Comparison of ENCODE assay signal across 1 cellular context in the genomic region with DNA sequence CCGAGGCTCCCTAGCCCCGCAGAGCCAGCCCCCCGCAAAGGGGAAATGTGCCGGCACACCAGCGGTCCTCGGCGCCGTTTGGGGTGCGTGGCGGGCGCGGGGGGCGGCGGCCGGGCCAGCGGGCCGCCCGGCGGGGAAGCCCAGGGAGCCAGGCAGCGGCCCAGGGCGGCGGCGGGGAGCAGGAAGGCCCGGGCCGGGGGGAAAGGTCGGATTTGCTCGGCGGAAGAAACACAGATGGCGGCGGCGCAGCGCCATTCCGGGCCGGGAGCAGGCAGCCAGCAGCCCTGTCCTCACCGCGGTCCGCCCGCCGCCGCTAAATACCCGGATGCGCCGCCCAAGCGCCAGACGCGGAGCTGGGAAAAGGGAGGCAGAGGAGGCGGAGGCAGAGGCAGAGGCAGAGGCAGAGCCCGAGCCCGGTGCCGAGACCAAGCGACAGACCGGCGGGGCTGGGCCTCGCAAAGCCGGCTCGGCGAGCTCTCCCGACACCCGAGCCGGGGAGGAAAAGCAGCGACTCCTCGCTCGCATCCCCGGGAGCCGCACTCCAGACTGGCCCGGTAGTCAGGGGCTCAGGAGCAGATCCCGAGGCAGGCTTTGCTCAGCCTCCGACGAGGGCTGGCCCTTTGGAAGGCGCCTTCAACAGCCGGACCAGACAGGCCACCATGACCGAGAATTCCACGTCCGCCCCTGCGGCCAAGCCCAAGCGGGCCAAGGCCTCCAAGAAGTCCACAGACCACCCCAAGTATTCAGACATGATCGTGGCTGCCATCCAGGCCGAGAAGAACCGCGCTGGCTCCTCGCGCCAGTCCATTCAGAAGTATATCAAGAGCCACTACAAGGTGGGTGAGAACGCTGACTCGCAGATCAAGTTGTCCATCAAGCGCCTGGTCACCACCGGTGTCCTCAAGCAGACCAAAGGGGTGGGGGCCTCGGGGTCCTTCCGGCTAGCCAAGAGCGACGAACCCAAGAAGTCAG.
A peak's percentile ranks its signal among the peaks of the same experiment; 100 is the strongest.
TF ChIP-seq lines count a peak whose summit lies in the region.

No MANE protein-coding gene starts in this region.

TF ChIP-seq in HepG2, 621 proteins besides CTCF, POLR2A, EP300 and RAD21 (continued from another document and continues in another):
- TF ChIP-seq, protein P1, sequence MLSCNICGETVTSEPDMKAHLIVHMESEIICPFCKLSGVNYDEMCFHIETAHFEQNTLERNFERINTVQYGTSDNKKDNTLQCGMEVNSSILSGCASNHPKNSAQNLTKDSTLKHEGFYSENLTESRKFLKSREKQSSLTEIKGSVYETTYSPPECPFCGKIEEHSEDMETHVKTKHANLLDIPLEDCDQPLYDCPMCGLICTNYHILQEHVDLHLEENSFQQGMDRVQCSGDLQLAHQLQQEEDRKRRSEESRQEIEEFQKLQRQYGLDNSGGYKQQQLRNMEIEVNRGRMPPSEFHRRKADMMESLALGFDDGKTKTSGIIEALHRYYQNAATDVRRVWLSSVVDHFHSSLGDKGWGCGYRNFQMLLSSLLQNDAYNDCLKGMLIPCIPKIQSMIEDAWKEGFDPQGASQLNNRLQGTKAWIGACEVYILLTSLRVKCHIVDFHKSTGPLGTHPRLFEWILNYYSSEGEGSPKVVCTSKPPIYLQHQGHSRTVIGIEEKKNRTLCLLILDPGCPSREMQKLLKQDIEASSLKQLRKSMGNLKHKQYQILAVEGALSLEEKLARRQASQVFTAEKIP (CRISPR knock-in tag; IDR thresholded peaks at IDR 0.05; ENCODE audit: borderline replicate concordance), result no peak
- TF ChIP-seq, protein P2, sequence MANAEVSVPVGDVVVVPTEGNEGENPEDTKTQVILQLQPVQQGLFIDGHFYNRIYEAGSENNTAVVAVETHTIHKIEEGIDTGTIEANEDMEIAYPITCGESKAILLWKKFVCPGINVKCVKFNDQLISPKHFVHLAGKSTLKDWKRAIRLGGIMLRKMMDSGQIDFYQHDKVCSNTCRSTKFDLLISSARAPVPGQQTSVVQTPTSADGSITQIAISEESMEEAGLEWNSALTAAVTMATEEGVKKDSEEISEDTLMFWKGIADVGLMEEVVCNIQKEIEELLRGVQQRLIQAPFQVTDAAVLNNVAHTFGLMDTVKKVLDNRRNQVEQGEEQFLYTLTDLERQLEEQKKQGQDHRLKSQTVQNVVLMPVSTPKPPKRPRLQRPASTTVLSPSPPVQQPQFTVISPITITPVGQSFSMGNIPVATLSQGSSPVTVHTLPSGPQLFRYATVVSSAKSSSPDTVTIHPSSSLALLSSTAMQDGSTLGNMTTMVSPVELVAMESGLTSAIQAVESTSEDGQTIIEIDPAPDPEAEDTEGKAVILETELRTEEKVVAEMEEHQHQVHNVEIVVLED (CRISPR knock-in tag; IDR thresholded peaks at IDR 0.05; ENCODE audit: borderline replicate concordance), result peak; percentile 54
- no peak for TF ChIP-seq PHB2 (IDR thresholded peaks at IDR 0.05; ENCODE audit: partially characterized antibody)
- no peak; the same call in 1 of the 2 replicates for TF ChIP-seq ZNF543 (CRISPR knock-in tag; IDR thresholded peaks at IDR 0.05)
- peak; percentile 43 for TF ChIP-seq SKI (IDR thresholded peaks at IDR 0.05; ENCODE audit: partially characterized antibody)
- 0 out of 2 replicates have a peak, but pooled peaks have one; percentile 26 for TF ChIP-seq MXD4 (CRISPR knock-in tag; IDR thresholded peaks at IDR 0.05)
- TF ChIP-seq BCL6 (CRISPR knock-in tag; IDR thresholded peaks at IDR 0.05), result peak; percentile 49; the same call in 1 of the 2 replicates
- TF ChIP-seq PAX8 (CRISPR knock-in tag; IDR thresholded peaks at IDR 0.05; ENCODE audit: borderline replicate concordance), result no peak
- TF ChIP-seq PHF5A (CRISPR knock-in tag; IDR thresholded peaks at IDR 0.05; ENCODE audit: low read depth, unreplicated experiment), result peak; percentile 41
- TF ChIP-seq, protein P3, sequence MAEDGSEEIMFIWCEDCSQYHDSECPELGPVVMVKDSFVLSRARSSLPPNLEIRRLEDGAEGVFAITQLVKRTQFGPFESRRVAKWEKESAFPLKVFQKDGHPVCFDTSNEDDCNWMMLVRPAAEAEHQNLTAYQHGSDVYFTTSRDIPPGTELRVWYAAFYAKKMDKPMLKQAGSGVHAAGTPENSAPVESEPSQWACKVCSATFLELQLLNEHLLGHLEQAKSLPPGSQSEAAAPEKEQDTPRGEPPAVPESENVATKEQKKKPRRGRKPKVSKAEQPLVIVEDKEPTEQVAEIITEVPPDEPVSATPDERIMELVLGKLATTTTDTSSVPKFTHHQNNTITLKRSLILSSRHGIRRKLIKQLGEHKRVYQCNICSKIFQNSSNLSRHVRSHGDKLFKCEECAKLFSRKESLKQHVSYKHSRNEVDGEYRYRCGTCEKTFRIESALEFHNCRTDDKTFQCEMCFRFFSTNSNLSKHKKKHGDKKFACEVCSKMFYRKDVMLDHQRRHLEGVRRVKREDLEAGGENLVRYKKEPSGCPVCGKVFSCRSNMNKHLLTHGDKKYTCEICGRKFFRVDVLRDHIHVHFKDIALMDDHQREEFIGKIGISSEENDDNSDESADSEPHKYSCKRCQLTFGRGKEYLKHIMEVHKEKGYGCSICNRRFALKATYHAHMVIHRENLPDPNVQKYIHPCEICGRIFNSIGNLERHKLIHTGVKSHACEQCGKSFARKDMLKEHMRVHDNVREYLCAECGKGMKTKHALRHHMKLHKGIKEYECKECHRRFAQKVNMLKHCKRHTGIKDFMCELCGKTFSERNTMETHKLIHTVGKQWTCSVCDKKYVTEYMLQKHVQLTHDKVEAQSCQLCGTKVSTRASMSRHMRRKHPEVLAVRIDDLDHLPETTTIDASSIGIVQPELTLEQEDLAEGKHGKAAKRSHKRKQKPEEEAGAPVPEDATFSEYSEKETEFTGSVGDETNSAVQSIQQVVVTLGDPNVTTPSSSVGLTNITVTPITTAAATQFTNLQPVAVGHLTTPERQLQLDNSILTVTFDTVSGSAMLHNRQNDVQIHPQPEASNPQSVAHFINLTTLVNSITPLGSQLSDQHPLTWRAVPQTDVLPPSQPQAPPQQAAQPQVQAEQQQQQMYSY (CRISPR knock-in tag; IDR thresholded peaks at IDR 0.05), result peak; percentile 28; the same call in 1 of the 2 replicates
- no peak for TF ChIP-seq CHD4 (IDR thresholded peaks at IDR 0.05; ENCODE audit: borderline replicate concordance, low read length)
- TF ChIP-seq, protein P4, sequence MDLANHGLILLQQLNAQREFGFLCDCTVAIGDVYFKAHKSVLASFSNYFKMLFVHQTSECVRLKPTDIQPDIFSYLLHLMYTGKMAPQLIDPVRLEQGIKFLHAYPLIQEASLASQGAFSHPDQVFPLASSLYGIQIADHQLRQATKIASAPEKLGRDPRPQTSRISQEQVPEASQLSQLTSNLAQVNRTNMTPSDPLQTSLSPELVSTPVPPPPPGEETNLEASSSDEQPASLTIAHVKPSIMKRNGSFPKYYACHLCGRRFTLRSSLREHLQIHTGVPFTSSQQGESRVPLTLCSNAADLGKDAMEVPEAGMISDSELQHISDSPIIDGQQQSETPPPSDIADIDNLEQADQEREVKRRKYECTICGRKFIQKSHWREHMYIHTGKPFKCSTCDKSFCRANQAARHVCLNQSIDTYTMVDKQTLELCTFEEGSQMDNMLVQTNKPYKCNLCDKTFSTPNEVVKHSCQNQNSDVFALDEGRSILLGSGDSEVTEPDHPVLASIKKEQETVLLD (CRISPR knock-in tag; IDR thresholded peaks at IDR 0.05; ENCODE audit: low read depth), result 0 out of 2 replicates have a peak, but pooled peaks have one; percentile 10
- peak; percentile 32 for TF ChIP-seq HNF4A (CRISPR knock-in tag; IDR thresholded peaks at IDR 0.05)
- TF ChIP-seq TSC22D2 (CRISPR knock-in tag; IDR thresholded peaks at IDR 0.05; ENCODE audit: borderline replicate concordance), result no peak
- TF ChIP-seq, protein P5, sequence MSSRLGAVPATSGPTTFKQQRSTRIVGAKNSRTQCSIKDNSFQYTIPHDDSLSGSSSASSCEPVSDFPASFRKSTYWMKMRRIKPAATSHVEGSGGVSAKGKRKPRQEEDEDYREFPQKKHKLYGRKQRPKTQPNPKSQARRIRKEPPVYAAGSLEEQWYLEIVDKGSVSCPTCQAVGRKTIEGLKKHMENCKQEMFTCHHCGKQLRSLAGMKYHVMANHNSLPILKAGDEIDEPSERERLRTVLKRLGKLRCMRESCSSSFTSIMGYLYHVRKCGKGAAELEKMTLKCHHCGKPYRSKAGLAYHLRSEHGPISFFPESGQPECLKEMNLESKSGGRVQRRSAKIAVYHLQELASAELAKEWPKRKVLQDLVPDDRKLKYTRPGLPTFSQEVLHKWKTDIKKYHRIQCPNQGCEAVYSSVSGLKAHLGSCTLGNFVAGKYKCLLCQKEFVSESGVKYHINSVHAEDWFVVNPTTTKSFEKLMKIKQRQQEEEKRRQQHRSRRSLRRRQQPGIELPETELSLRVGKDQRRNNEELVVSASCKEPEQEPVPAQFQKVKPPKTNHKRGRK (CRISPR knock-in tag; IDR thresholded peaks at IDR 0.05), result no peak
- TF ChIP-seq ZNF75D (CRISPR knock-in tag; IDR thresholded peaks at IDR 0.05; ENCODE audit: borderline replicate concordance), result no peak
- TF ChIP-seq ZEB1 (IDR thresholded peaks at IDR 0.05; ENCODE audit: insufficient replicate concordance, low read depth), result no peak
- TF ChIP-seq TGIF2 (CRISPR knock-in tag; IDR thresholded peaks at IDR 0.05), result peak; percentile 70; the same call in 1 of the 2 replicates
- no peak; the same call in 1 of the 2 replicates for TF ChIP-seq PAF1 (CRISPR knock-in tag; IDR thresholded peaks at IDR 0.05)
- TF ChIP-seq CBX2 (IDR thresholded peaks at IDR 0.05; ENCODE audit: low read depth, low read length), result no peak
- TF ChIP-seq CBX2 (CRISPR knock-in tag; IDR thresholded peaks at IDR 0.05; ENCODE audit: low read depth), result no peak
- 0 out of 2 replicates have a peak, but pooled peaks have one; percentile 4 for TF ChIP-seq SIX1 (CRISPR knock-in tag; IDR thresholded peaks at IDR 0.05; ENCODE audit: borderline replicate concordance)
- peak; percentile 73; the same call in 1 of the 2 replicates for TF ChIP-seq KLF12 (CRISPR knock-in tag; IDR thresholded peaks at IDR 0.05; ENCODE audit: borderline replicate concordance)
- TF ChIP-seq, protein P6, sequence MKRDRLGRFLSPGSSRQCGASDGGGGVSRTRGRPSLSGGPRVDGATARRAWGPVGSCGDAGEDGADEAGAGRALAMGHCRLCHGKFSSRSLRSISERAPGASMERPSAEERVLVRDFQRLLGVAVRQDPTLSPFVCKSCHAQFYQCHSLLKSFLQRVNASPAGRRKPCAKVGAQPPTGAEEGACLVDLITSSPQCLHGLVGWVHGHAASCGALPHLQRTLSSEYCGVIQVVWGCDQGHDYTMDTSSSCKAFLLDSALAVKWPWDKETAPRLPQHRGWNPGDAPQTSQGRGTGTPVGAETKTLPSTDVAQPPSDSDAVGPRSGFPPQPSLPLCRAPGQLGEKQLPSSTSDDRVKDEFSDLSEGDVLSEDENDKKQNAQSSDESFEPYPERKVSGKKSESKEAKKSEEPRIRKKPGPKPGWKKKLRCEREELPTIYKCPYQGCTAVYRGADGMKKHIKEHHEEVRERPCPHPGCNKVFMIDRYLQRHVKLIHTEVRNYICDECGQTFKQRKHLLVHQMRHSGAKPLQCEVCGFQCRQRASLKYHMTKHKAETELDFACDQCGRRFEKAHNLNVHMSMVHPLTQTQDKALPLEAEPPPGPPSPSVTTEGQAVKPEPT (CRISPR knock-in tag; IDR thresholded peaks at IDR 0.05; ENCODE audit: low read depth), result no peak
- TF ChIP-seq, protein P7, sequence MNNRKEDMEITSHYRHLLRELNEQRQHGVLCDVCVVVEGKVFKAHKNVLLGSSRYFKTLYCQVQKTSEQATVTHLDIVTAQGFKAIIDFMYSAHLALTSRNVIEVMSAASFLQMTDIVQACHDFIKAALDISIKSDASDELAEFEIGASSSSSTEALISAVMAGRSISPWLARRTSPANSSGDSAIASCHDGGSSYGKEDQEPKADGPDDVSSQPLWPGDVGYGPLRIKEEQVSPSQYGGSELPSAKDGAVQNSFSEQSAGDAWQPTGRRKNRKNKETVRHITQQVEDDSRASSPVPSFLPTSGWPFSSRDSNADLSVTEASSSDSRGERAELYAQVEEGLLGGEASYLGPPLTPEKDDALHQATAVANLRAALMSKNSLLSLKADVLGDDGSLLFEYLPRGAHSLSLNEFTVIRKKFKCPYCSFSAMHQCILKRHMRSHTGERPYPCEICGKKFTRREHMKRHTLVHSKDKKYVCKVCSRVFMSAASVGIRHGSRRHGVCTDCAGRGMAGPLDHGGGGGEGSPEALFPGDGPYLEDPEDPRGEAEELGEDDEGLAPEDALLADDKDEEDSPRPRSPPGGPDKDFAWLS (CRISPR knock-in tag; IDR thresholded peaks at IDR 0.05; ENCODE audit: borderline replicate concordance), result no peak
- peak; percentile 38 for TF ChIP-seq NCOA2 (CRISPR knock-in tag; IDR thresholded peaks at IDR 0.05)
- TF ChIP-seq, protein P8, sequence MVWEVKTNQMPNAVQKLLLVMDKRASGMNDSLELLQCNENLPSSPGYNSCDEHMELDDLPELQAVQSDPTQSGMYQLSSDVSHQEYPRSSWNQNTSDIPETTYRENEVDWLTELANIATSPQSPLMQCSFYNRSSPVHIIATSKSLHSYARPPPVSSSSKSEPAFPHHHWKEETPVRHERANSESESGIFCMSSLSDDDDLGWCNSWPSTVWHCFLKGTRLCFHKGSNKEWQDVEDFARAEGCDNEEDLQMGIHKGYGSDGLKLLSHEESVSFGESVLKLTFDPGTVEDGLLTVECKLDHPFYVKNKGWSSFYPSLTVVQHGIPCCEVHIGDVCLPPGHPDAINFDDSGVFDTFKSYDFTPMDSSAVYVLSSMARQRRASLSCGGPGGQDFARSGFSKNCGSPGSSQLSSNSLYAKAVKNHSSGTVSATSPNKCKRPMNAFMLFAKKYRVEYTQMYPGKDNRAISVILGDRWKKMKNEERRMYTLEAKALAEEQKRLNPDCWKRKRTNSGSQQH (CRISPR knock-in tag; IDR thresholded peaks at IDR 0.05; ENCODE audit: low read depth), result peak; percentile 68; the same call in 1 of the 2 replicates
- TF ChIP-seq POGZ (CRISPR knock-in tag; IDR thresholded peaks at IDR 0.05), result peak; percentile 52
- TF ChIP-seq, protein P9, sequence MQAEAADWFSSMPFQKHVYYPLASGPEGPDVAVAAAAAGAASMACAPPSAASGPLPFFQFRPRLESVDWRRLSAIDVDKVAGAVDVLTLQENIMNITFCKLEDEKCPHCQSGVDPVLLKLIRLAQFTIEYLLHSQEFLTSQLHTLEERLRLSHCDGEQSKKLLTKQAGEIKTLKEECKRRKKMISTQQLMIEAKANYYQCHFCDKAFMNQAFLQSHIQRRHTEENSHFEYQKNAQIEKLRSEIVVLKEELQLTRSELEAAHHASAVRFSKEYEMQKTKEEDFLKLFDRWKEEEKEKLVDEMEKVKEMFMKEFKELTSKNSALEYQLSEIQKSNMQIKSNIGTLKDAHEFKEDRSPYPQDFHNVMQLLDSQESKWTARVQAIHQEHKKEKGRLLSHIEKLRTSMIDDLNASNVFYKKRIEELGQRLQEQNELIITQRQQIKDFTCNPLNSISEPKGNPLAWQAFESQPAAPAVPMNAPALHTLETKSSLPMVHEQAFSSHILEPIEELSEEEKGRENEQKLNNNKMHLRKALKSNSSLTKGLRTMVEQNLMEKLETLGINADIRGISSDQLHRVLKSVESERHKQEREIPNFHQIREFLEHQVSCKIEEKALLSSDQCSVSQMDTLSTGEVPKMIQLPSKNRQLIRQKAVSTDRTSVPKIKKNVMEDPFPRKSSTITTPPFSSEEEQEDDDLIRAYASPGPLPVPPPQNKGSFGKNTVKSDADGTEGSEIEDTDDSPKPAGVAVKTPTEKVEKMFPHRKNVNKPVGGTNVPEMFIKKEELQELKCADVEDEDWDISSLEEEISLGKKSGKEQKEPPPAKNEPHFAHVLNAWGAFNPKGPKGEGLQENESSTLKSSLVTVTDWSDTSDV (CRISPR knock-in tag; IDR thresholded peaks at IDR 0.05), result peak; percentile 80; the same call in 1 of the 2 replicates
- TF ChIP-seq ZNF839 (CRISPR knock-in tag; IDR thresholded peaks at IDR 0.05; ENCODE audit: borderline replicate concordance), result no peak
- peak; percentile 47; the same call in 1 of the 2 replicates for TF ChIP-seq FOXJ3 (CRISPR knock-in tag; IDR thresholded peaks at IDR 0.05; ENCODE audit: borderline replicate concordance)
- peak; percentile 96 for TF ChIP-seq KLF6 (CRISPR knock-in tag; IDR thresholded peaks at IDR 0.05)
- TF ChIP-seq HNRNPUL1 (IDR thresholded peaks at IDR 0.05; ENCODE audit: low read depth, low read length), result peak; percentile 50; the same call in 1 of the 2 replicates
